Comparison of ENCODE assay signal across 8 cellular contexts in genomic region chr20:31605031-31605901, GRCh38. TPM values are rescaled to one million over a fixed set of nuclear protein-coding genes. Genes with fewer than 3 reads are reported as not detected.
DNase-seq lines count a peak whose midpoint lies in the region; ATAC-seq, FAIRE-seq and TF ChIP-seq lines count a peak whose summit lies in the region.

TSS of gene ID1 (plus strand) at chr20:31605289. CDS start at chr20:31605388, 99 bp downstream.

- peak within 1 kb of the TSS; percentile 100 for H3K27ac ChIP-seq in SK-N-MC
- H3K27ac ChIP-seq in neutrophil = peak within 1 kb of the TSS; percentile 57
- peak within 1 kb of the TSS; percentile 82 for H3K27ac ChIP-seq in subcutaneous abdominal adipose tissue (ENCODE audit: low read depth, low read length)

- H3K9me3 ChIP-seq in SK-N-MC (ENCODE audit: low read depth, low read length) (no peaks in the 10 kb centered on the region), neutrophil (no peaks in the 10 kb centered on the region), subcutaneous abdominal adipose tissue (ENCODE audit: control insufficient read depth in 5 of 5, low read length in 5 of 5) (no peaks in the 10 kb centered on the region)

- DNase-seq in GM04504 (ENCODE audit: low read depth) (peak; percentile 91), NCI-H1092 (lab: John Stamatoyannopoulos, UW) (peak; percentile 97), SK-N-MC (ENCODE audit: low read depth, low spot score) (peak; percentile 87), frontal cortex (ENCODE audit: low spot score in 2 of 2) (peak; percentile 92 to 94)
- DNase-seq in activated naive CD4-positive, alpha-beta T cell treated with anti-CD3 and anti-CD28 coated beads, Interleukin-2, amount 50 U/mL, for 16 hours = peak; percentile 93

- no peak for FAIRE-seq in frontal cortex (lab: Jason Lieb, UNC)

- H3K4me1 ChIP-seq in neutrophil (ENCODE audit: control insufficient read depth in 1 of 2, insufficient read depth in 1 of 2, low read depth in 1 of 2, low read length in 1 of 2) (peaks cover 60 to 62% of the 10 kb centered on the region in 2 experiments), subcutaneous abdominal adipose tissue (ENCODE audit: control insufficient read depth in 5 of 5, insufficient read depth in 5 of 5, low read length in 5 of 5) (peaks cover 6 to 60% (median 56%) of the 10 kb centered on the region in 5 donors)

- H3K36me3 ChIP-seq in SK-N-MC (ENCODE audit: insufficient read depth, low read length) (peaks cover 7% of the 10 kb centered on the region), neutrophil (no peaks in the 10 kb centered on the region), subcutaneous abdominal adipose tissue (ENCODE audit: control insufficient read depth in 5 of 5, insufficient read depth in 5 of 5, low read length in 5 of 5) (no peaks in the 10 kb centered on the region)

- TF ChIP-seq CTCF in neutrophil (IDR thresholded peaks at IDR 0.05) = peak; percentile 27

- H3K9ac ChIP-seq in SK-N-MC (ENCODE audit: insufficient read length) = peak within 1 kb of the TSS; percentile 96
- peak within 1 kb of the TSS; percentile 58 to 78 (median 78) for H3K9ac ChIP-seq in subcutaneous abdominal adipose tissue (ENCODE audit: low read length in 5 of 5)

- peak; percentile 95 for ATAC-seq in HG02610 (IDR thresholded peaks at IDR 0.05; ENCODE audit: unreplicated experiment)

- H3K4me3 ChIP-seq in SK-N-MC (peak within 1 kb of the TSS; percentile 100), neutrophil (ENCODE audit: low read depth in 1 of 2, low read length in 1 of 2) (peak within 1 kb of the TSS; percentile 78 to 84), subcutaneous abdominal adipose tissue (ENCODE audit: low read depth in 1 of 5, low read length in 5 of 5) (peak within 1 kb of the TSS; percentile 69 to 99 (median 81))

- H3K27me3 ChIP-seq in neutrophil (peaks cover 45% of the 10 kb centered on the region), subcutaneous abdominal adipose tissue (ENCODE audit: control insufficient read depth in 5 of 5, insufficient read depth in 4 of 5, low read length in 5 of 5) (no peaks in the 10 kb centered on the region)

RNA-seq across cellular contexts. Expression of gene ID1, which starts in this region (rescaled TPM):
- 46.1 TPM for total RNA-seq in frontal cortex

Comparison
In these comparisons a context has a peak if more than half of its experiments do, and no peak if none do; other contexts are left out.
1. Peak in every context shown above with its lines: DNase-seq, ATAC-seq, H3K4me3 ChIP-seq and H3K27ac ChIP-seq.